9 cellular contexts compared by ENCODE assay signal in the genomic region with DNA sequence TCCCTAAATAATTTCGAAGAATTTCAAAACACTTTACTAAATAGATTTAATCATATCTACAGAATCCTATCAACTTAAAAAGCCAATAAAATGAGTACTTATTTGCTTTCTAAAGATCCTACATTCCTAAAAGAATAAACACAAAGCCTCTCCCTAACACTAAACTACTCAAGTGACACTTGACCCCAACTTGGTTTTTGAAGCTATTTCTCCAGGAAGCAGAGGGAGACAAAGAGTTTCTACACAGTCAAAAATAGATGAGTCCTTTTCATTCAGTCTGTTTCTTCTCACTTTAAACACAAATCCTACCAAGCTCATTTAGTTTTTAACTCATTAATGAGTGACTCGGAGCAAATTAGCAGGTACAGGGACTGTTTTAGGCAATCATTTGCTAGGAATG. TPM values are rescaled to one million over a fixed set of nuclear protein-coding genes. Genes with fewer than 3 reads are reported as not detected.
DNase-seq lines count a peak whose midpoint lies in the region; ATAC-seq, FAIRE-seq and TF ChIP-seq lines count a peak whose summit lies in the region.
"Had no signal": no experiment of that assay in that cellular context is flagged by ENCODE, and none has a peak within 500 bp of the region (broad histone marks: within the 10 kb centered on the region; RNA-seq: fewer than 3 reads in every experiment).

No MANE protein-coding gene starts in this region.

- H3K4me3 Mint-ChIP-seq in activated naive CD4-positive, alpha-beta T cell treated with anti-CD3 and anti-CD28 coated beads, Interleukin-2, amount 50 U/mL, for 24 hours: peak overlapping the region; percentile 90
- H3K4me3 Mint-ChIP-seq in mesothelial cell of epicardium: peak overlapping the region; percentile 91

- FAIRE-seq in K562 (lab: Jason Lieb, UNC): no peak

- peak overlapping the region in 1 of 2 experiments; percentile 96; a peak in 2 of 4 replicates for H3K9ac ChIP-seq in K562 (ENCODE audit: insufficient read depth in 1 of 2, low read depth in 2 of 2, low read length in 2 of 2)

- in situ Hi-C loops in K562 (cut with MboI): no loop called here

- H3K9me1 ChIP-seq in K562 (ENCODE audit: control insufficient read depth, insufficient read depth, low read length): no peaks in the 10 kb centered on the region

- peak overlapping the region; percentile 91; the same call in 1 of the 2 replicates for H3K4me3 ChIP-seq in K562
- H3K4me3 ChIP-seq in urinary bladder (ENCODE audit: low read depth, low read length): no peak overlapping the region

- peak overlapping the region; percentile 96 for H3K4me2 ChIP-seq in K562 (ENCODE audit: insufficient read depth, low read length)

- H3K36me3 ChIP-seq in K562 (ENCODE audit: control insufficient read depth, insufficient read depth, low read length): peaks cover 33% of the 10 kb centered on the region
- H3K36me3 ChIP-seq in urinary bladder (ENCODE audit: insufficient read depth): no peaks in the 10 kb centered on the region

- CTCF ChIA-PET in K562 (lab: Yijun Ruan, JAX; ENCODE audit: low intra/inter-chr PET ratio): no interaction called here

- no peak for TF ChIP-seq EP300 in K562 (IDR thresholded peaks at IDR 0.05; ENCODE audit: low read length)

- H3K27ac ChIP-seq in K562 (ENCODE audit: extremely low read depth, low read depth, low read length) (peak overlapping the region; percentile 96; the same call in 2 of the 3 replicates), urinary bladder (ENCODE audit: low read depth) (peak overlapping the region; percentile 34)

- H3K36me3 Mint-ChIP-seq in activated naive CD4-positive, alpha-beta T cell treated with anti-CD3 and anti-CD28 coated beads, Interleukin-2, amount 50 U/mL, for 24 hours: no peaks in the 10 kb centered on the region
- no peaks in the 10 kb centered on the region for H3K36me3 Mint-ChIP-seq in mesothelial cell of epicardium

- WGBS in K562 (ENCODE audit: insufficient coverage, low coverage, missing lambda C conversion rate): 23% methylated on average over 2 of the region's 2 CpGs
- WGBS in urinary bladder: 81% methylated on average over 2 of the region's 2 CpGs

- H2AFZ ChIP-seq in K562 (ENCODE audit: low read depth, low read length): no peak overlapping the region

- TF ChIP-seq RAD21 in K562 (CRISPR knock-in tag; conservative IDR thresholded peaks at IDR 0.05 in 1 of 2, IDR thresholded peaks at IDR 0.05 in 1 of 2): no peak

- H3K27me3 ChIP-seq in K562 (ENCODE audit: control insufficient read depth in 2 of 2, insufficient read depth in 2 of 2, low read length in 2 of 2): no peaks in the 10 kb centered on the region

- H3K4me1 ChIP-seq in K562 (replicated peaks in 1 of 2; ENCODE audit: control insufficient read depth in 2 of 2, insufficient read depth in 2 of 2, low read length in 2 of 2): peaks cover 9 to 32% of the 10 kb centered on the region in 2 experiments
- no peaks in the 10 kb centered on the region for H3K4me1 ChIP-seq in urinary bladder (ENCODE audit: insufficient read depth)

- H3K27me3 Mint-ChIP-seq in activated naive CD4-positive, alpha-beta T cell treated with anti-CD3 and anti-CD28 coated beads, Interleukin-2, amount 50 U/mL, for 24 hours: no peaks in the 10 kb centered on the region
- H3K27me3 Mint-ChIP-seq in mesothelial cell of epicardium (ENCODE audit: low read depth): no peaks in the 10 kb centered on the region

- TF ChIP-seq POLR2A in K562 (conservative IDR thresholded peaks at IDR 0.05): no peak

- H3K27ac Mint-ChIP-seq in activated naive CD4-positive, alpha-beta T cell treated with anti-CD3 and anti-CD28 coated beads, Interleukin-2, amount 50 U/mL, for 24 hours: peak overlapping the region; percentile 8
- peak overlapping the region; percentile 97 for H3K27ac Mint-ChIP-seq in mesothelial cell of epicardium

- no peaks in the 10 kb centered on the region for H3K9me3 Mint-ChIP-seq in activated naive CD4-positive, alpha-beta T cell treated with anti-CD3 and anti-CD28 coated beads, Interleukin-2, amount 50 U/mL, for 24 hours
- H3K9me3 Mint-ChIP-seq in mesothelial cell of epicardium: no peaks in the 10 kb centered on the region

- ATAC-seq in K562 (no peak), HG03439 (IDR thresholded peaks at IDR 0.05; ENCODE audit: unreplicated experiment) (no peak)

- H3K9me3 ChIP-seq in K562 (replicated peaks; ENCODE audit: control insufficient read depth, insufficient read depth, low read depth, low read length): no peaks in the 10 kb centered on the region

- no peak for DNase-seq in activated naive CD4-positive, alpha-beta T cell treated with Interleukin-2 at 50 U/mL for 16 hours
- DNase-seq in K562 (ENCODE audit: extremely low read depth in 1 of 4, low spot score in 3 of 4) (peak in 1 of 4 experiments; percentile 40), mesothelial cell of epicardium (ENCODE audit: low spot score in 2 of 2, unreplicated experiment in 2 of 2) (no peak), glomerular visceral epithelial cell (ENCODE audit: extremely low spot score) (no peak), NCI-H1694 treated with DMSO at 0.1 percent for 48 hours (lab: John Stamatoyannopoulos, UW) (no peak)
- DNase-seq: DMS79 had no signal

- peaks cover 71% of the 10 kb centered on the region for H3K79me2 ChIP-seq in K562 (ENCODE audit: control insufficient read depth, insufficient read depth, low read length)

- POLR2A ChIA-PET in K562 (lab: Yijun Ruan, JAX): interaction anchor here (0.5 to 5.3 kb wide), 13 partner anchors 11 to 736 kb away, joined by 3 to 111 read pairs (median 4); a partner anchor contains a TSS

- no peak; a peak in 1 of 6 replicates for TF ChIP-seq CTCF in K562 (IDR thresholded peaks at IDR 0.05 in 2 of 3, conservative IDR thresholded peaks at IDR 0.05 in 1 of 3; ENCODE audit: insufficient read depth in 2 of 3, low read depth in 1 of 3, low read length in 3 of 3)
- TF ChIP-seq CTCF in mesothelial cell of epicardium (IDR thresholded peaks at IDR 0.05; ENCODE audit: unreplicated experiment): no peak

- H3K4me1 Mint-ChIP-seq in activated naive CD4-positive, alpha-beta T cell treated with anti-CD3 and anti-CD28 coated beads, Interleukin-2, amount 50 U/mL, for 24 hours: peaks cover 72% of the 10 kb centered on the region
- peaks cover 51% of the 10 kb centered on the region for H3K4me1 Mint-ChIP-seq in mesothelial cell of epicardium

- BruUV-seq in K562 (replicated peaks; lab: Mats Ljungman, UMichigan): TSS peak; percentile 39

- peaks cover 28% of the 10 kb centered on the region for H4K20me1 ChIP-seq in K562 (replicated peaks; ENCODE audit: control insufficient read depth, insufficient read depth, low read length)

- intact Hi-C loops in K562 (cut with micrococcal nuclease): loop anchor here (5.0 kb wide), 1 partner anchor 72 kb away; no protein-coding TSS in a partner anchor

TF ChIP-seq in K562, 482 proteins besides CTCF, POLR2A, EP300 and RAD21:
- TF ChIP-seq SMARCE1 (IDR thresholded peaks at IDR 0.05) (0 out of 2 replicates have a peak, but pooled peaks have one; percentile 15), POLR2H (tag; IDR thresholded peaks at IDR 0.05; ENCODE audit: low read depth) (no peak), NR2C2 (CRISPR knock-in tag; IDR thresholded peaks at IDR 0.05) (no peak), NR2C2 (tag; IDR thresholded peaks at IDR 0.05) (peak; percentile 54; the same call in 1 of the 2 replicates), NR2C1 (IDR thresholded peaks at IDR 0.05) (peak; percentile 39; the same call in 1 of the 2 replicates), NR2C1 (tag; IDR thresholded peaks at IDR 0.05) (no peak)

RNA-seq across cellular contexts. Expression of a gene that starts 2.1 kb away (rescaled TPM):
- 205 and 381 TPM in 2 replicates for total RNA-seq in K562 (2011; cell fraction: chromatin; rRNA removed; ENCODE audit: low replicate concordance)
- 125 and 161 TPM in 2 replicates for total RNA-seq in K562 (2011; cell fraction: nucleolus; rRNA removed)
- total RNA-seq in K562 (2011; cell fraction: nucleoplasm; rRNA removed): 140 and 164 TPM in 2 replicates
- total RNA-seq in K562 (2014; rRNA removed) (73.3 and 86.1 TPM in 2 replicates), K562 (2014; rRNA removed; fragmentation: Illumina TruSeq; extraction: Trizol) (80.8 and 92.2 TPM in 2 replicates), K562 (2015; rRNA removed; fragmentation: Illumina TruSeq; extraction: Trizol) (66.2 and 70.2 TPM in 2 replicates), K562 (2021) (71.3 and 72.1 TPM in 2 replicates), mesothelial cell of epicardium (73.7 to 77.3 TPM (median 75.3 TPM) in 3 replicates), urinary bladder (103 TPM)
- polyA plus RNA-seq in K562 (2011; rRNA removed) (57.7 and 77.0 TPM in 2 replicates), K562 (2014; fragmentation: Illumina TruSeq; extraction: Trizol) (56.8 and 60.5 TPM in 2 replicates), K562 (2014; fragmentation: Nextera tagmentation; extraction: Ambion mirVana) (10 to 100 TPM; 12.0 to 18.3 TPM), K562 (2014; rRNA removed) (63.0 and 69.3 TPM in 2 replicates), urinary bladder (72.7 TPM)
- polyA plus RNA-seq in K562 (2011; cell fraction: cytosol; rRNA removed): 49.6 and 61.3 TPM in 2 replicates
- polyA plus RNA-seq in K562 (2011; cell fraction: nucleus; rRNA removed): 98.8 and 112 TPM in 2 replicates
- 36.9 and 41.3 TPM in 2 replicates for polyA plus RNA-seq in K562 (2012)
- polyA minus RNA-seq in K562 (2011; rRNA and poly(A)+ RNA removed): 181 and 188 TPM in 2 replicates
- polyA minus RNA-seq in K562 (2011; cell fraction: cytosol; rRNA and poly(A)+ RNA removed): 39.6 and 57.6 TPM in 2 replicates
- polyA minus RNA-seq in K562 (2011; cell fraction: nucleus; rRNA and poly(A)+ RNA removed): 129 and 178 TPM in 2 replicates
